Comparison of ENCODE assay signal across 1 cellular context in genomic region chr11:2901854-2902783, GRCh38.
TF ChIP-seq lines count a peak whose summit lies in the region.

No MANE protein-coding gene starts in this region.

TF ChIP-seq in H1, 55 proteins besides CTCF, POLR2A, EP300 and RAD21:
- TF ChIP-seq PHF8 (conservative IDR thresholded peaks at IDR 0.05; ENCODE audit: low read depth, low read length) (0 out of 2 replicates have a peak, but pooled peaks have one; percentile 51), EGR1 (IDR thresholded peaks at IDR 0.05; ENCODE audit: borderline replicate concordance, low read depth, low read length) (no peak), JUND (IDR thresholded peaks at IDR 0.05; ENCODE audit: low read length) (no peak), TEAD4 (IDR thresholded peaks at IDR 0.05; ENCODE audit: low read depth, low read length) (0 out of 2 replicates have a peak, but pooled peaks have one; percentile 6), SP4 (IDR thresholded peaks at IDR 0.05; ENCODE audit: low read length) (no peak; the same call in 1 of the 2 replicates), NANOG (IDR thresholded peaks at IDR 0.05; ENCODE audit: insufficient read depth, low read depth, low read length, poor library complexity, severe bottlenecking) (no peak), SAP30 (IDR thresholded peaks at IDR 0.05; ENCODE audit: insufficient read depth, insufficient replicate concordance, low read length) (no peak), CBX5 (IDR thresholded peaks at IDR 0.05; ENCODE audit: low read depth, low read length) (no peak), CHD2 (IDR thresholded peaks at IDR 0.05; ENCODE audit: low read length) (no peak), KDM4A (IDR thresholded peaks at IDR 0.05; ENCODE audit: low read depth, low read length, severe bottlenecking) (peak; percentile 88), TBP (IDR thresholded peaks at IDR 0.05; ENCODE audit: low read depth, low read length) (no peak), CTBP2 (IDR thresholded peaks at IDR 0.05; ENCODE audit: borderline replicate concordance, insufficient read depth, insufficient read length, low read length) (no peak), MAX (IDR thresholded peaks at IDR 0.05) (no peak), POU5F1 (IDR thresholded peaks at IDR 0.05; ENCODE audit: low read depth, low read length) (no peak), MAFK (IDR thresholded peaks at IDR 0.05; ENCODE audit: low read depth, low read length) (no peak), BCL11A (IDR thresholded peaks at IDR 0.05; ENCODE audit: low read depth in 2 of 2, low read length in 2 of 2) (no peak), CBX8 (IDR thresholded peaks at IDR 0.05; ENCODE audit: borderline replicate concordance, low read depth, low read length) (no peak), CREB1 (IDR thresholded peaks at IDR 0.05) (peak; percentile 57), CHD7 (IDR thresholded peaks at IDR 0.05; ENCODE audit: insufficient replicate concordance, low read length) (no peak), ATF2 (IDR thresholded peaks at IDR 0.05; ENCODE audit: low read length) (no peak), SIX5 (IDR thresholded peaks at IDR 0.05; ENCODE audit: low read depth, low read length) (no peak), SUZ12 (IDR thresholded peaks at IDR 0.05; ENCODE audit: low read length) (no peak), ATF3 (IDR thresholded peaks at IDR 0.05; ENCODE audit: insufficient read depth, low read depth, low read length) (no peak), KDM1A (IDR thresholded peaks at IDR 0.05; ENCODE audit: borderline replicate concordance, low read length) (no peak), YY1 (IDR thresholded peaks at IDR 0.05; ENCODE audit: low read depth, low read length) (no peak), SIRT6 (IDR thresholded peaks at IDR 0.05; ENCODE audit: low read length) (no peak), RBBP5 (IDR thresholded peaks at IDR 0.05; ENCODE audit: borderline replicate concordance, low read depth, low read length) (peak; percentile 32; the same call in 1 of the 2 replicates), BRCA1 (IDR thresholded peaks at IDR 0.05; ENCODE audit: low read depth, low read length) (no peak), FOSL1 (IDR thresholded peaks at IDR 0.05; ENCODE audit: insufficient read depth, low read depth, low read length) (no peak), CHD1 (IDR thresholded peaks at IDR 0.05; ENCODE audit: low read depth, low read length) (no peak), EZH2 (IDR thresholded peaks at IDR 0.05; ENCODE audit: low read depth, low read length, severe bottlenecking) (no peak), SP1 (IDR thresholded peaks at IDR 0.05; ENCODE audit: low read depth, low read length) (no peak), SP2 (IDR thresholded peaks at IDR 0.05; ENCODE audit: low read length) (no peak), GABPA (IDR thresholded peaks at IDR 0.05; ENCODE audit: borderline replicate concordance, insufficient read depth, low read length) (no peak), CEBPB (IDR thresholded peaks at IDR 0.05; ENCODE audit: low read depth, low read length) (no peak), USF2 (IDR thresholded peaks at IDR 0.05; ENCODE audit: low read length) (no peak), TAF1 (IDR thresholded peaks at IDR 0.05; ENCODE audit: low read depth, low read length) (peak; percentile 49; the same call in 1 of the 2 replicates), HDAC6 (IDR thresholded peaks at IDR 0.05; ENCODE audit: low read depth, low read length) (no peak), ASH2L (IDR thresholded peaks at IDR 0.05; ENCODE audit: low read length) (peak; percentile 47), RFX5 (IDR thresholded peaks at IDR 0.05; ENCODE audit: borderline replicate concordance, low read depth, low read length) (no peak), POLR2AphosphoS5 (IDR thresholded peaks at IDR 0.05; ENCODE audit: low read depth, low read length) (no peak), GTF2F1 (IDR thresholded peaks at IDR 0.05; ENCODE audit: borderline replicate concordance, low read depth, low read length) (no peak), ZNF274 (IDR thresholded peaks at IDR 0.05; ENCODE audit: borderline replicate concordance, extremely low read depth, low read length) (no peak), E2F6 (IDR thresholded peaks at IDR 0.05) (0 out of 2 replicates have a peak, but pooled peaks have one; percentile 25)
TF ChIP-seq in H1: peak in this region for 8.
